1 cellular context compared by ENCODE assay signal in the genomic region with DNA sequence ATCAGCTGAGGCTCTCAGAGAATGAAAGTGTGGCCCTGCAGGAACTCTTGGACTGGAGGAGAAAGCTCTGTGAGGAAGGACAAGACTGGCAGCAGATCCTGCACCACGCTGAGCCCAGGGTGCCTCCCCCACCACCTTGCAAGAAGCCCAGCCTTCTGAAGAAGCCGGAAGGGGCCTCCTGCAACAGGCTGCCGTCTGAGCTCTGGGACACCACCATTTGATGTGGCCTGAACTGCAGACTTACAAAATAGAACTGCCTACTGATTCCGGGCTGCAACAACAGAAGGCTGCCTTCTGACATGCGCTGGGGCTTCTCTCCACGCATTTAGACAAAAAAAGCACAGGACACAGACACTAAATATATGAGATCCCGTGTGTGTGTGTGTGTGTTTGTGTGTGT.
TF ChIP-seq lines count a peak whose summit lies in the region.

No MANE protein-coding gene starts in this region.

TF ChIP-seq in GM23338, 12 proteins besides CTCF, POLR2A, EP300 and RAD21 (continued from another document):
- TF ChIP-seq REST (IDR thresholded peaks at IDR 0.05; ENCODE audit: unreplicated experiment) (no peak), EZH2phosphoT487 (IDR thresholded peaks at IDR 0.05; ENCODE audit: unreplicated experiment) (no peak), CREB1 (CRISPR knock-in tag; IDR thresholded peaks at IDR 0.05; ENCODE audit: low read depth) (no peak), ZNF462 (CRISPR knock-in tag; IDR thresholded peaks at IDR 0.05) (no peak)
